ENCODE assay signal across 21 cellular contexts in the genomic region with DNA sequence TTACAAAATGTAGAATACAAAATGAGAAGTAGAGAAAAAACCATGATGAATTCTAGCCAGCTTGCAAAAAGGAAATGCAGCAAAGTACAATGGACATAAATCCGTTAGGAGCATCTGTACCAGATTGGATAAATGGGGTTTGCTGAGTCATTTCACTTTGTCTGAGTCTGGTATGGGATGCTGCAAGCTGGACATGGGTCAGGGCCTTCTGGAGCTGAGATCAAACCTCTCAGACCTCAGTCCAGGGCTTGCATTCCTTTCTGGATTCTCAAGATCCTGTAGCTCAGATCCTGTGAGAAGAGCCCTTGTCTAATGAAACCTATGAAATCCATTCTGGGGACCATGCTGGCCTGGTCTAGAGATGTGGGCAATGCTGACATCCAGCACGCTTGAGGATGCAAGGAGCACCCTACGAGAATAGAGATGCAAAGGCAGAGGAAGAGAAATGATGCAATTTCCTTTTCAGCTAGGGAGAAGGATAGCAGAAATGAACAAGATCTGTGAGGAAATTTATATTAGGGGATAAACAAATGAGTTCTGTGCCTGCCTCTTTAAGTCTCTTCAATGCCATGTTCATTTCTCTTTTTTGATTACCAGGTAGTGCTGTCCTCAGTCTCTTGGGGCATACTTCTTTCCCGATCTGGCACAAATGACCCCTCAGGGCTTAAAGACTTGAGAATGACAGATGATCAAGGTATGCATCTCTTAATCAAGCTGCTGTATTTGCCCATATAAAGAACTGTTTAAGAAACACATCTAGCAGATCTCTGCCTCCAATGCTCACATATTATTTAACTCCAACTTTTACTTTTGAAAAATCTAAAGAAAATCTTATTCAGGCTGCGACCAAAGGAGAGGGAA.
DNase-seq lines count a peak whose midpoint lies in the region; ATAC-seq, FAIRE-seq and TF ChIP-seq lines count a peak whose summit lies in the region.
"Had no signal": no experiment of that assay in that cellular context is flagged by ENCODE, and none has a peak within 500 bp of the region (broad histone marks: within the 10 kb centered on the region; RNA-seq: fewer than 3 reads in every experiment).

No MANE protein-coding gene starts in this region.

- H3K79me2 ChIP-seq in K562 (ENCODE audit: control insufficient read depth, insufficient read depth, low read length) (no peaks in the 10 kb centered on the region), smooth muscle cell (ENCODE audit: low read depth) (no peaks in the 10 kb centered on the region)

- TF ChIP-seq RAD21 in K562 (CRISPR knock-in tag; conservative IDR thresholded peaks at IDR 0.05 in 1 of 2, IDR thresholded peaks at IDR 0.05 in 1 of 2) = no peak

- DNase-seq in AG10803 (ENCODE audit: low read depth) (peak; percentile 25), HCEC 1CT (peak; percentile 6), K562 (ENCODE audit: extremely low read depth in 1 of 4, low spot score in 3 of 4) (no peak), iris pigment epithelial cell (ENCODE audit: low read depth) (peak; percentile 23), smooth muscle cell (lab: John Stamatoyannopoulos, UW; ENCODE audit: unreplicated experiment) (no peak)
- no peak for DNase-seq in effector CD4-positive, alpha-beta T cell
- DNase-seq: activated CD4-positive, alpha-beta T cell treated with anti-CD3 and anti-CD28 coated beads for 48 hours; activated naive CD8-positive, alpha-beta T cell treated with anti-CD3 and anti-CD28 coated beads for 36 hours; AML-193; cortex of kidney; DMS79 treated with DMSO at 0.1 percent for 48 hours; hypothalamus; mucosa of descending colon; NCI-H146; NCI-H2171; NCI-H524 treated with DMSO at 0.1 percent for 48 hours; sigmoid colon; T-helper 17 cell had no signal

- no peak overlapping the region for H2AFZ ChIP-seq in K562 (ENCODE audit: low read depth, low read length)
- no peak overlapping the region for H2AFZ ChIP-seq in smooth muscle cell (ENCODE audit: low read depth)

- in situ Hi-C loops in K562 (cut with MboI) = no loop called here

- H3K9ac ChIP-seq in K562 (ENCODE audit: insufficient read depth in 1 of 2, low read depth in 2 of 2, low read length in 2 of 2) (no peak overlapping the region), smooth muscle cell (ENCODE audit: low read depth) (no peak overlapping the region)

- H3K9me3 ChIP-seq in K562 (replicated peaks; ENCODE audit: control insufficient read depth, insufficient read depth, low read depth, low read length) = no peaks in the 10 kb centered on the region
- no peaks in the 10 kb centered on the region for H3K9me3 ChIP-seq in smooth muscle cell (replicated peaks; ENCODE audit: low read depth)
- H3K9me3 ChIP-seq: mucosa of descending colon, sigmoid colon had no signal

- FAIRE-seq in K562 (lab: Jason Lieb, UNC) = peak; percentile 23
- FAIRE-seq: RCC 7860 had no signal

- no peaks in the 10 kb centered on the region for H3F3A ChIP-seq in smooth muscle cell (ENCODE audit: low read depth)

- ATAC-seq in K562 (no peak), GM21381 (IDR thresholded peaks at IDR 0.05; ENCODE audit: unreplicated experiment) (no peak)
- ATAC-seq: mucosa of descending colon, T-helper 17 cell had no signal

- intact Hi-C loops in K562 (cut with micrococcal nuclease) = no loop called here

- no TSS peak for BruUV-seq in K562 (replicated peaks; lab: Mats Ljungman, UMichigan)

- H3K9me1 ChIP-seq in K562 (ENCODE audit: control insufficient read depth, insufficient read depth, low read length) = no peaks in the 10 kb centered on the region

- H3K4me2 ChIP-seq in K562 (ENCODE audit: insufficient read depth, low read length) = no peak overlapping the region
- H3K4me2 ChIP-seq in smooth muscle cell = no peak overlapping the region

- H3K36me3 ChIP-seq in K562 (ENCODE audit: control insufficient read depth, insufficient read depth, low read length) (no peaks in the 10 kb centered on the region), smooth muscle cell (ENCODE audit: low read depth) (no peaks in the 10 kb centered on the region)
- H3K36me3 ChIP-seq: sigmoid colon had no signal

- no peak for TF ChIP-seq CTCF in AG10803 (conservative IDR thresholded peaks at IDR 0.05; ENCODE audit: low read length)
- no peak for TF ChIP-seq CTCF in K562 (IDR thresholded peaks at IDR 0.05 in 2 of 3, conservative IDR thresholded peaks at IDR 0.05 in 1 of 3; ENCODE audit: insufficient read depth in 2 of 3, low read depth in 1 of 3, low read length in 3 of 3)
- TF ChIP-seq CTCF in smooth muscle cell (IDR thresholded peaks at IDR 0.05; ENCODE audit: borderline replicate concordance, insufficient read depth, poor library complexity, severe bottlenecking) = no peak

- no peaks in the 10 kb centered on the region for H3K4me1 ChIP-seq in K562 (replicated peaks in 1 of 2; ENCODE audit: control insufficient read depth in 2 of 2, insufficient read depth in 2 of 2, low read length in 2 of 2)
- no peaks in the 10 kb centered on the region for H3K4me1 ChIP-seq in smooth muscle cell (ENCODE audit: low read depth)
- H3K4me1 ChIP-seq: sigmoid colon had no signal

- H4K20me1 ChIP-seq in K562 (replicated peaks; ENCODE audit: control insufficient read depth, insufficient read depth, low read length) = no peaks in the 10 kb centered on the region
- H4K20me1 ChIP-seq in smooth muscle cell (ENCODE audit: low read depth) = no peaks in the 10 kb centered on the region

- H3K27me3 ChIP-seq in K562 (ENCODE audit: control insufficient read depth in 2 of 2, insufficient read depth in 2 of 2, low read length in 2 of 2) (no peaks in the 10 kb centered on the region), smooth muscle cell (ENCODE audit: low read depth) (no peaks in the 10 kb centered on the region)
- H3K27me3 ChIP-seq: sigmoid colon had no signal

- H3K4me3 ChIP-seq in AG10803 (ENCODE audit: low read length) (no peak overlapping the region), K562 (no peak overlapping the region), smooth muscle cell (no peak overlapping the region)
- H3K4me3 ChIP-seq: mucosa of descending colon, sigmoid colon had no signal

- TF ChIP-seq EP300 in K562 (IDR thresholded peaks at IDR 0.05; ENCODE audit: low read length) = no peak

- no peak for TF ChIP-seq POLR2A in K562 (conservative IDR thresholded peaks at IDR 0.05)

- WGBS in K562 (ENCODE audit: insufficient coverage, low coverage, missing lambda C conversion rate) = 1% methylated on average over 5 of the region's 5 CpGs
- WGBS in smooth muscle cell (ENCODE audit: low lambda C conversion rate) = 74% methylated on average over 5 of the region's 5 CpGs

- H3K27ac ChIP-seq in K562 (ENCODE audit: extremely low read depth, low read depth, low read length) = no peak overlapping the region
- no peak overlapping the region for H3K27ac ChIP-seq in smooth muscle cell (ENCODE audit: low read depth)
- H3K27ac ChIP-seq: HL-60, sigmoid colon had no signal

- POLR2A ChIA-PET in K562 (lab: Yijun Ruan, JAX) = interaction anchor here (0.9 kb wide), 1 partner anchor 24 kb away, joined by 3 read pairs; no protein-coding TSS in a partner anchor

- CTCF ChIA-PET in K562 (lab: Yijun Ruan, JAX; ENCODE audit: low intra/inter-chr PET ratio) = no interaction called here

TF ChIP-seq in K562, 482 proteins besides CTCF, POLR2A, EP300 and RAD21 (continues in another document):
- TF ChIP-seq ZNF224 (CRISPR knock-in tag; IDR thresholded peaks at IDR 0.05) (no peak), HDAC1 (IDR thresholded peaks at IDR 0.05) (no peak), GABPB2 (CRISPR knock-in tag; conservative IDR thresholded peaks at IDR 0.05) (no peak), NFE2L1 (tag; IDR thresholded peaks at IDR 0.05; ENCODE audit: borderline replicate concordance, low read depth) (no peak), CBX8 (IDR thresholded peaks at IDR 0.05; ENCODE audit: borderline replicate concordance, extremely low read depth, low read depth, low read length, poor library complexity, severe bottlenecking) (no peak), CHD2 (IDR thresholded peaks at IDR 0.05; ENCODE audit: low read depth, low read length) (no peak), KDM1A (IDR thresholded peaks at IDR 0.05) (no peak), RUNX1 (IDR thresholded peaks at IDR 0.05; ENCODE audit: low read depth) (no peak)
- TF ChIP-seq, protein P1, sequence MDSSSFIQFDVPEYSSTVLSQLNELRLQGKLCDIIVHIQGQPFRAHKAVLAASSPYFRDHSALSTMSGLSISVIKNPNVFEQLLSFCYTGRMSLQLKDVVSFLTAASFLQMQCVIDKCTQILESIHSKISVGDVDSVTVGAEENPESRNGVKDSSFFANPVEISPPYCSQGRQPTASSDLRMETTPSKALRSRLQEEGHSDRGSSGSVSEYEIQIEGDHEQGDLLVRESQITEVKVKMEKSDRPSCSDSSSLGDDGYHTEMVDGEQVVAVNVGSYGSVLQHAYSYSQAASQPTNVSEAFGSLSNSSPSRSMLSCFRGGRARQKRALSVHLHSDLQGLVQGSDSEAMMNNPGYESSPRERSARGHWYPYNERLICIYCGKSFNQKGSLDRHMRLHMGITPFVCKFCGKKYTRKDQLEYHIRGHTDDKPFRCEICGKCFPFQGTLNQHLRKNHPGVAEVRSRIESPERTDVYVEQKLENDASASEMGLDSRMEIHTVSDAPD (CRISPR knock-in tag; IDR thresholded peaks at IDR 0.05) = no peak
- TF ChIP-seq, protein P2, sequence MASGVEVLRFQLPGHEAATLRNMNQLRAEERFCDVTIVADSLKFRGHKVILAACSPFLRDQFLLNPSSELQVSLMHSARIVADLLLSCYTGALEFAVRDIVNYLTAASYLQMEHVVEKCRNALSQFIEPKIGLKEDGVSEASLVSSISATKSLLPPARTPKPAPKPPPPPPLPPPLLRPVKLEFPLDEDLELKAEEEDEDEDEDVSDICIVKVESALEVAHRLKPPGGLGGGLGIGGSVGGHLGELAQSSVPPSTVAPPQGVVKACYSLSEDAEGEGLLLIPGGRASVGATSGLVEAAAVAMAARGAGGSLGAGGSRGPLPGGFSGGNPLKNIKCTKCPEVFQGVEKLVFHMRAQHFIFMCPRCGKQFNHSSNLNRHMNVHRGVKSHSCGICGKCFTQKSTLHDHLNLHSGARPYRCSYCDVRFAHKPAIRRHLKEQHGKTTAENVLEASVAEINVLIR (CRISPR knock-in tag; IDR thresholded peaks at IDR 0.05) = no peak
- TF ChIP-seq, protein P3, sequence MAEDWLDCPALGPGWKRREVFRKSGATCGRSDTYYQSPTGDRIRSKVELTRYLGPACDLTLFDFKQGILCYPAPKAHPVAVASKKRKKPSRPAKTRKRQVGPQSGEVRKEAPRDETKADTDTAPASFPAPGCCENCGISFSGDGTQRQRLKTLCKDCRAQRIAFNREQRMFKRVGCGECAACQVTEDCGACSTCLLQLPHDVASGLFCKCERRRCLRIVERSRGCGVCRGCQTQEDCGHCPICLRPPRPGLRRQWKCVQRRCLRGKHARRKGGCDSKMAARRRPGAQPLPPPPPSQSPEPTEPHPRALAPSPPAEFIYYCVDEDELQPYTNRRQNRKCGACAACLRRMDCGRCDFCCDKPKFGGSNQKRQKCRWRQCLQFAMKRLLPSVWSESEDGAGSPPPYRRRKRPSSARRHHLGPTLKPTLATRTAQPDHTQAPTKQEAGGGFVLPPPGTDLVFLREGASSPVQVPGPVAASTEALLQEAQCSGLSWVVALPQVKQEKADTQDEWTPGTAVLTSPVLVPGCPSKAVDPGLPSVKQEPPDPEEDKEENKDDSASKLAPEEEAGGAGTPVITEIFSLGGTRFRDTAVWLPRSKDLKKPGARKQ (CRISPR knock-in tag; IDR thresholded peaks at IDR 0.05) = no peak

Comparison
In these comparisons a context has a peak if more than half of its experiments do, and no peak if none do; other contexts are left out.
1. DNase-seq: peak in AG10803 (single experiment), HCEC 1CT (single experiment) and iris pigment epithelial cell (single experiment); none in K562 (0 of 4), smooth muscle cell (single experiment) and effector CD4-positive, alpha-beta T cell (single experiment).